Comparison of ENCODE assay signal across 21 cellular contexts in the genomic region with DNA sequence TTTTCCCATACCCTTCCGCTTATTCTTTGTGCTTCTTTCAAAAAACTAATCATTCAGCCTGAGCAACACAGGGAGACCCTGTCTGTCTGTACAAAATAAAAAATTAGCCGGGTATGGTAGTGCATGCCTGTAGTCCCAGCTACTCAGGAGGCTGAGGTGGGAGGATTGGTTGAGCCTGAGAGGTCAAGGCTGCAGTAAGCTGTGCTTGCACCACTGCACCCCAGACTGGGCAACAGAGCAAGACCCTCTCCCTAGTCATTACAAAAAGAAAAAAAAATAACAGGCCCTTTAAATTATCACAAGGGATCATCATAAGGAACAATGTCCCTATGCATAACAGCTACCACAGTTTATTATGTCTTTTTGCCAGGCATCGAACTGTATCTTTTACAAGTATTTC.
A peak's percentile ranks its signal among the peaks of the same experiment; 100 is the strongest.
DNase-seq lines count a peak whose midpoint lies in the region; ATAC-seq and TF ChIP-seq lines count a peak whose summit lies in the region.
"Had no signal": no experiment of that assay in that cellular context is flagged by ENCODE, and none has a peak within 500 bp of the region (broad histone marks: within the 10 kb centered on the region; RNA-seq: fewer than 3 reads in every experiment).

No MANE protein-coding gene starts in this region.

- TF ChIP-seq CTCF in WTC11 (IDR thresholded peaks at IDR 0.05) = no peak
- TF ChIP-seq CTCF in A673 (conservative IDR thresholded peaks at IDR 0.05; ENCODE audit: low read depth, low read length) = no peak

- H4K8ac ChIP-seq in mesendoderm (ENCODE audit: low read depth, low read length) = peak overlapping the region; percentile 28

- H2AK5ac ChIP-seq in mesendoderm (ENCODE audit: low read length) = no peak overlapping the region

- no peaks in the 10 kb centered on the region for H3K9me3 ChIP-seq in CD4-positive, CD25-positive, alpha-beta regulatory T cell (ENCODE audit: control insufficient read depth in 2 of 2, low read length in 2 of 2)
- no peaks in the 10 kb centered on the region for H3K9me3 ChIP-seq in A673 (ENCODE audit: low read depth, low read length, poor library complexity, severe bottlenecking)

- no peaks in the 10 kb centered on the region for H3K27me3 Mint-ChIP-seq in CD4-positive, CD25-positive, alpha-beta regulatory T cell
- H3K27me3 Mint-ChIP-seq in WTC11 (ENCODE audit: low read depth) = no peaks in the 10 kb centered on the region
- H3K27me3 Mint-ChIP-seq: B cell; CD4-positive, alpha-beta memory T cell; CD8-positive, alpha-beta memory T cell had no signal

- no peak for ATAC-seq in CD4-positive, CD25-positive, alpha-beta regulatory T cell (ENCODE audit: low read depth in 2 of 2)
- ATAC-seq in WTC11 (no peak), HG02610 (IDR thresholded peaks at IDR 0.05; ENCODE audit: unreplicated experiment) (no peak)
- ATAC-seq: GM12878 had no signal

- no peaks in the 10 kb centered on the region for H3K27me3 ChIP-seq in CD4-positive, CD25-positive, alpha-beta regulatory T cell (ENCODE audit: control insufficient read depth, insufficient read depth, low read length)
- H3K27me3 ChIP-seq in mesendoderm (ENCODE audit: insufficient read depth, low read length, poor library complexity) (no peaks in the 10 kb centered on the region), A673 (replicated peaks; ENCODE audit: insufficient read depth, low read depth, low read length, poor library complexity) (no peaks in the 10 kb centered on the region)
- H3K27me3 ChIP-seq: BLaER1 treated with 17β-estradiol and CSF1 and Interleukin-3, amounts not matched to agents 10 nM and 100 nM had no signal

- no peak overlapping the region for H4K5ac ChIP-seq in mesendoderm (ENCODE audit: low read length)

- no peak overlapping the region for H3K9ac ChIP-seq in mesendoderm (ENCODE audit: low read length)
- H3K9ac ChIP-seq: BLaER1 treated with 17β-estradiol and CSF1 and Interleukin-3, amounts not matched to agents 10 nM and 100 nM had no signal

- no peak overlapping the region for H3K4me3 Mint-ChIP-seq in CD4-positive, CD25-positive, alpha-beta regulatory T cell
- H3K4me3 Mint-ChIP-seq in WTC11 = no peak overlapping the region
- H3K4me3 Mint-ChIP-seq: B cell; CD4-positive, alpha-beta memory T cell; CD8-positive, alpha-beta memory T cell had no signal

- POLR2A ChIA-PET in WTC11 (lab: Charles Lee) = no interaction called here
- POLR2A ChIA-PET in A673 (lab: Charles Lee; ENCODE audit: low non-redundant PET) = no interaction called here

- BruUV-seq in A673 (replicated peaks; lab: Mats Ljungman, UMichigan) = no TSS peak

- no peaks in the 10 kb centered on the region for H3K79me2 ChIP-seq in mesendoderm (ENCODE audit: control insufficient read depth, insufficient read depth, low read length)

- CTCF ChIA-PET in WTC11 (lab: Charles Lee) = no interaction called here
- CTCF ChIA-PET in A673 (lab: Charles Lee) = interaction anchor here (0.7 kb wide), 1 partner anchor 754 kb away, joined by 3 read pairs; no protein-coding TSS in a partner anchor

- H3K18ac ChIP-seq in mesendoderm (ENCODE audit: low read length) = no peak overlapping the region

- peak overlapping the region in 2 of 3 donors; percentile 6 to 22 for H3K27ac Mint-ChIP-seq in CD4-positive, CD25-positive, alpha-beta regulatory T cell
- no peak overlapping the region for H3K27ac Mint-ChIP-seq in WTC11
- H3K27ac Mint-ChIP-seq: B cell; CD4-positive, alpha-beta memory T cell had no signal

- peaks cover 58% of the 10 kb centered on the region for H3K36me3 ChIP-seq in CD4-positive, CD25-positive, alpha-beta regulatory T cell (ENCODE audit: control insufficient read depth, insufficient read depth, low read length)
- H3K36me3 ChIP-seq in mesendoderm (ENCODE audit: control insufficient read depth, insufficient read depth, low read length) (peaks cover 3% of the 10 kb centered on the region), A673 (ENCODE audit: insufficient read depth, low read length, poor library complexity, severe bottlenecking) (peaks cover 52% of the 10 kb centered on the region)

- H2BK15ac ChIP-seq in mesendoderm (replicated peaks; ENCODE audit: low read depth) = no peak overlapping the region

- no peak overlapping the region for H3K56ac ChIP-seq in mesendoderm (ENCODE audit: low read length)

- no peaks in the 10 kb centered on the region for H3K79me1 ChIP-seq in mesendoderm (ENCODE audit: low read length)

- no peak overlapping the region for H3K4me3 ChIP-seq in CD4-positive, CD25-positive, alpha-beta regulatory T cell (ENCODE audit: low read depth, low read length)
- no peak overlapping the region for H3K4me3 ChIP-seq in mesendoderm (ENCODE audit: low read length)
- no peak overlapping the region for H3K4me3 ChIP-seq in A673 (ENCODE audit: low read depth, low read length, poor library complexity, severe bottlenecking)
- H3K4me3 ChIP-seq: BLaER1 treated with 17β-estradiol and CSF1 and Interleukin-3, amounts not matched to agents 10 nM and 100 nM; GM12878 had no signal

- DNase-seq in CD4-positive, CD25-positive, alpha-beta regulatory T cell = no peak
- DNase-seq in WTC11 (ENCODE audit: low spot score) (no peak), mesendoderm (no peak), A673 (ENCODE audit: low spot score) (no peak)
- DNase-seq: 8988T; AML-193; CD4-positive, alpha-beta memory T cell; CD8-positive, alpha-beta memory T cell; COR-L47; DMS 273 treated with DMSO at 0.1 percent for 48 hours; DMS153; DMS53; DMS79; DND-41; EL; GDM1 had no signal

- peaks cover 73% of the 10 kb centered on the region for H3K36me3 Mint-ChIP-seq in CD4-positive, CD25-positive, alpha-beta regulatory T cell
- H3K36me3 Mint-ChIP-seq in WTC11 = peaks cover 85% of the 10 kb centered on the region

- no peak overlapping the region for H2BK120ac ChIP-seq in mesendoderm (ENCODE audit: low read depth, low read length)

- no peaks in the 10 kb centered on the region for H3K4me1 ChIP-seq in CD4-positive, CD25-positive, alpha-beta regulatory T cell (ENCODE audit: control insufficient read depth, insufficient read depth, low read length, poor library complexity, severe bottlenecking)
- H3K4me1 ChIP-seq in mesendoderm (ENCODE audit: control insufficient read depth, low read depth, low read length) = no peaks in the 10 kb centered on the region
- H3K4me1 ChIP-seq in A673 (ENCODE audit: insufficient read depth, low read length, poor library complexity, severe bottlenecking) = no peaks in the 10 kb centered on the region
- H3K4me1 ChIP-seq: BLaER1 treated with 17β-estradiol and CSF1 and Interleukin-3, amounts not matched to agents 10 nM and 100 nM had no signal

- intact Hi-C loops in A673 (cut with micrococcal nuclease; ENCODE audit: unreplicated experiment) = no loop called here

- H3K4ac ChIP-seq in mesendoderm (ENCODE audit: low read depth, low read length) = no peak overlapping the region

- no CpG with 5 or more reads among the region's 3 CpGs for WGBS in mesendoderm (ENCODE audit: extremely low coverage, insufficient coverage, low lambda C conversion rate)

- peaks cover 0 to 6% (median 3%) of the 10 kb centered on the region in 4 donors for H3K4me1 Mint-ChIP-seq in CD4-positive, CD25-positive, alpha-beta regulatory T cell
- H3K4me1 Mint-ChIP-seq in WTC11 = peaks cover 5% of the 10 kb centered on the region; the same call in 1 of the 2 replicates
- H3K4me1 Mint-ChIP-seq: B cell; CD8-positive, alpha-beta memory T cell had no signal

- H3K23ac ChIP-seq in mesendoderm (ENCODE audit: low read length) = no peak overlapping the region

- H3K27ac ChIP-seq in CD4-positive, CD25-positive, alpha-beta regulatory T cell (ENCODE audit: insufficient read depth, low read length, poor library complexity, severe bottlenecking) = no peak overlapping the region
- H3K27ac ChIP-seq in mesendoderm (ENCODE audit: low read depth, low read length) (no peak overlapping the region), A673 (ENCODE audit: low read depth, low read length, poor library complexity, severe bottlenecking) (no peak overlapping the region)
- H3K27ac ChIP-seq: BLaER1 treated with 17β-estradiol and CSF1 and Interleukin-3, amounts not matched to agents 10 nM and 100 nM; C4-2B had no signal

- H2BK5ac ChIP-seq in mesendoderm (ENCODE audit: low read length) = no peak overlapping the region

- H3K4me2 ChIP-seq in mesendoderm (ENCODE audit: low read length) = no peak overlapping the region
- H3K4me2 ChIP-seq: BLaER1 treated with 17β-estradiol and CSF1 and Interleukin-3, amounts not matched to agents 10 nM and 100 nM had no signal

- H3K9me3 Mint-ChIP-seq in CD4-positive, CD25-positive, alpha-beta regulatory T cell = no peaks in the 10 kb centered on the region
- H3K9me3 Mint-ChIP-seq in WTC11 = no peaks in the 10 kb centered on the region
- H3K9me3 Mint-ChIP-seq: CD4-positive, alpha-beta memory T cell; CD8-positive, alpha-beta memory T cell had no signal

TF ChIP-seq in WTC11, 78 proteins besides CTCF, POLR2A, EP300 and RAD21:
- TF ChIP-seq ZNF138 (CRISPR knock-in tag; conservative IDR thresholded peaks at IDR 0.05) = no peak
- peak; percentile 92 for TF ChIP-seq ZNF121 (CRISPR knock-in tag; IDR thresholded peaks at IDR 0.05)
